Comparison of ENCODE assay signal across 19 cellular contexts in genomic region chr10:79441433-79441832, GRCh38. TPM values are rescaled to one million over a fixed set of nuclear protein-coding genes. Genes with fewer than 3 reads are reported as not detected.
DNase-seq lines count a peak whose midpoint lies in the region; ATAC-seq and TF ChIP-seq lines count a peak whose summit lies in the region.
"Had no signal": no experiment of that assay in that cellular context is flagged by ENCODE, and none has a peak within 500 bp of the region (broad histone marks: within the 10 kb centered on the region; RNA-seq: fewer than 3 reads in every experiment).

No MANE protein-coding gene starts in this region.

- no peak for TF ChIP-seq CTCF in suprapubic skin (IDR thresholded peaks at IDR 0.05)

- no peak for TF ChIP-seq EP300 in suprapubic skin (IDR thresholded peaks at IDR 0.05)

- H3K4me2 ChIP-seq in GM23248 (ENCODE audit: unreplicated experiment) = peak overlapping the region; percentile 24

- H3K4me3 ChIP-seq in GM23248 (no peak overlapping the region), muscle layer of colon (ENCODE audit: low read depth in 1 of 2, low read length in 2 of 2) (no peak overlapping the region), suprapubic skin (no peak overlapping the region)
- H3K4me3 ChIP-seq: SJCRH30 had no signal

- ATAC-seq in GM21786 (IDR thresholded peaks at IDR 0.05; ENCODE audit: unreplicated experiment) = no peak
- no peak for ATAC-seq in GM18502 (IDR thresholded peaks at IDR 0.05; ENCODE audit: poor library complexity, unreplicated experiment)
- ATAC-seq: activated CD8-positive, alpha-beta T cell treated with anti-CD3 and anti-CD28 coated beads for 36 hours; activated T-cell treated with anti-CD3 and anti-CD28 coated beads, Interleukin-2, amount 50 U/mL, for 4 hours had no signal

- 27 to 67% methylated on average over 1 of the region's 1 CpG for WGBS in GM23248 (ENCODE audit: low coverage in 1 of 2, low lambda C conversion rate in 2 of 2, missing lambda C conversion rate in 2 of 2), 2 experiments
- 64% methylated on average over 1 of the region's 1 CpG for WGBS in suprapubic skin

- H3K9me3 ChIP-seq in GM23248 (ENCODE audit: low read depth) (no peaks in the 10 kb centered on the region), muscle layer of colon (ENCODE audit: low read length) (no peaks in the 10 kb centered on the region), suprapubic skin (no peaks in the 10 kb centered on the region)
- H3K9me3 ChIP-seq: SJCRH30 had no signal

- no peaks in the 10 kb centered on the region for H4K20me1 ChIP-seq in GM23248 (ENCODE audit: insufficient read depth)

- H3K9ac ChIP-seq in GM23248 (peak overlapping the region; percentile 48; the same call in 1 of the 2 replicates), muscle layer of colon (ENCODE audit: low read length) (peak overlapping the region; percentile 79)

- H3K27me3 ChIP-seq in GM23248 (replicated peaks; ENCODE audit: insufficient read depth) (no peaks in the 10 kb centered on the region), muscle layer of colon (ENCODE audit: control insufficient read depth in 1 of 2, insufficient read depth in 2 of 2, low read length in 2 of 2) (no peaks in the 10 kb centered on the region), suprapubic skin (no peaks in the 10 kb centered on the region)
- H3K27me3 ChIP-seq: SJCRH30 had no signal

- no peak for TF ChIP-seq POLR2A in suprapubic skin (IDR thresholded peaks at IDR 0.05)

- H3K27ac ChIP-seq in GM23248 = peak overlapping the region; percentile 80
- peak overlapping the region; percentile 89 for H3K27ac ChIP-seq in muscle layer of colon (ENCODE audit: low read depth, low read length)
- H3K27ac ChIP-seq in suprapubic skin = peak overlapping the region; percentile 63
- H3K27ac ChIP-seq: foreskin keratinocyte, SJCRH30 had no signal

- no peaks in the 10 kb centered on the region for H3K9me2 ChIP-seq in GM23248 (ENCODE audit: insufficient read depth)

- H3F3A ChIP-seq in GM23248 (ENCODE audit: insufficient read depth) = peaks cover 24% of the 10 kb centered on the region

- in situ Hi-C loops in GM23248 (cut with MboI) = no loop called here

- H3K79me2 ChIP-seq in GM23248 (ENCODE audit: insufficient read depth) = peaks cover 78% of the 10 kb centered on the region

- H3K36me3 ChIP-seq in GM23248 (ENCODE audit: low read depth) = peaks cover 3% of the 10 kb centered on the region; the same call in 1 of the 2 replicates
- peaks cover 18% of the 10 kb centered on the region for H3K36me3 ChIP-seq in muscle layer of colon (ENCODE audit: insufficient read depth, low read length)
- H3K36me3 ChIP-seq in suprapubic skin = peaks cover 4% of the 10 kb centered on the region

- H2AFZ ChIP-seq in GM23248 = no peak overlapping the region

- peaks cover 40% of the 10 kb centered on the region for H3K4me1 ChIP-seq in GM23248 (ENCODE audit: insufficient read depth)
- H3K4me1 ChIP-seq in muscle layer of colon (ENCODE audit: insufficient read depth, low read length) = peaks cover 76% of the 10 kb centered on the region
- peaks cover 84% of the 10 kb centered on the region for H3K4me1 ChIP-seq in suprapubic skin

- DNase-seq in GM23248 (no peak), cerebellum (ENCODE audit: low spot score) (peak; percentile 31), suprapubic skin (ENCODE audit: low spot score in 2 of 2) (no peak), hippocampal formation (lab: John Stamatoyannopoulos, UW) (no peak)
- DNase-seq in stimulated activated CD8-positive, alpha-beta memory T cell treated with anti-CD3 and anti-CD28 coated beads, Interleukin-4, amount 100 ng/mL, for 48 hours = no peak
- DNase-seq: activated B cell treated with CpG ODN at 0.5 μM for 24 hours; activated CD8-positive, alpha-beta T cell treated with anti-CD3 and anti-CD28 coated beads for 36 hours; activated naive CD4-positive, alpha-beta T cell treated with anti-CD3 and anti-CD28 coated beads, Interleukin-2, amount 10 ng/mL, durations not matched to agents 7 days and 5 days; activated T-cell treated with anti-CD3 and anti-CD28 coated beads, Interleukin-2, amount 50 U/mL, for 4 hours; CD4-positive, CD25-positive, alpha-beta regulatory T cell; DMS 273 treated with DMSO at 0.1 percent for 48 hours; NCI-H187; NCI-H82; stimulated activated CD4-positive, alpha-beta T cell treated with anti-CD3 and anti-CD28 coated beads, Interleukin-15, amount 100 ng/mL, for 24 hours had no signal

RNA-seq across cellular contexts. Expression of gene ZCCHC24, which starts 4.0 kb away (rescaled TPM):
- 30.3 and 34.0 TPM in 2 replicates for total RNA-seq in GM23248 (2014; rRNA removed; shearing (Covaris generic))
- polyA plus RNA-seq in GM23248 (2016; fragmentation: Nextera tagmentation; extraction: Ambion mirVana) = 29.3 and 30.4 TPM in 2 replicates
- total RNA-seq in cerebellum (18.9 TPM), suprapubic skin (10 to 100 TPM in 2 of 4 donors, 1 to 10 TPM in 2; 8.9 to 17.3 (median 12.8) TPM)
